16 cellular contexts compared by ENCODE assay signal in genomic region chr9:113546566-113546965, GRCh38.
DNase-seq lines count a peak whose midpoint lies in the region; ATAC-seq and TF ChIP-seq lines count a peak whose summit lies in the region.
"Had no signal": no experiment of that assay in that cellular context is flagged by ENCODE, and none has a peak within 500 bp of the region (broad histone marks: within the 10 kb centered on the region; RNA-seq: fewer than 3 reads in every experiment).

No MANE protein-coding gene starts in this region.

- H3K36me3 Mint-ChIP-seq in activated T-cell treated with anti-CD3 and anti-CD28 coated beads, Interleukin-2, amount 50 U/mL, for 72 hours (ENCODE audit: insufficient read depth in 2 of 2), result peaks cover 0 to 2% of the 10 kb centered on the region in 2 donors
- H3K36me3 Mint-ChIP-seq in activated naive CD8-positive, alpha-beta T cell treated with anti-CD3 and anti-CD28 coated beads for 36 hours, result peaks cover 59% of the 10 kb centered on the region

- H3K27me3 Mint-ChIP-seq in activated T-cell treated with anti-CD3 and anti-CD28 coated beads, Interleukin-2, amount 50 U/mL, for 72 hours (ENCODE audit: low read depth), result no peaks in the 10 kb centered on the region
- H3K27me3 Mint-ChIP-seq in activated naive CD8-positive, alpha-beta T cell treated with anti-CD3 and anti-CD28 coated beads for 36 hours, result no peaks in the 10 kb centered on the region
- H3K27me3 Mint-ChIP-seq: activated CD8-positive, alpha-beta memory T cell treated with anti-CD3 and anti-CD28 coated beads, Interleukin-2, amount 10 ng/mL, durations not matched to agents 7 days and 5 days had no signal

- no peak for DNase-seq in activated T-cell treated with anti-CD3 and anti-CD28 coated beads, Interleukin-2, amount 50 U/mL, for 72 hours
- no peak for DNase-seq in activated T-cell treated with anti-CD3 and anti-CD28 coated beads, Interleukin-2, amount 50 U/mL, for 1 hour
- no peak for DNase-seq in activated naive CD8-positive, alpha-beta T cell treated with anti-CD3 and anti-CD28 coated beads for 36 hours
- DNase-seq in left ventricle myocardium inferior (no peak), gastrocnemius medialis (no peak), NCI-H446 treated with DMSO at 0.1 percent for 48 hours (lab: John Stamatoyannopoulos, UW) (no peak)
- DNase-seq: activated CD4-positive, alpha-beta T cell treated with anti-CD3 and anti-CD28 coated beads for 1 hour; activated CD8-positive, alpha-beta memory T cell treated with anti-CD3 and anti-CD28 coated beads, Interleukin-2, amount 10 ng/mL, durations not matched to agents 7 days and 5 days; activated gamma-delta T cell treated with Interleukin-2 at 50 U/mL for 16 hours; aorta; IMR-90; NCI-H1436; NCI-H2171 treated with DMSO at 0.1 percent for 48 hours; NCI-H69 had no signal

- no peaks in the 10 kb centered on the region for H3K27me3 ChIP-seq in left ventricle myocardium inferior (ENCODE audit: low read depth)
- no peaks in the 10 kb centered on the region for H3K27me3 ChIP-seq in gastrocnemius medialis

- peaks cover 85% of the 10 kb centered on the region for H3K4me1 ChIP-seq in left ventricle myocardium inferior
- H3K4me1 ChIP-seq in gastrocnemius medialis, result peaks cover 40 to 46% of the 10 kb centered on the region in 2 donors

- intact Hi-C loops in left ventricle myocardium inferior (cut with micrococcal nuclease) (no loop called here), gastrocnemius medialis (cut with DNase I; ENCODE audit: low total_unique reads) (no loop called here)

- H3K27ac ChIP-seq in left ventricle myocardium inferior (replicated peaks), result peak overlapping the region; percentile 88
- peak overlapping the region in 3 of 4 donors; percentile 17 to 76 (median 35) for H3K27ac ChIP-seq in gastrocnemius medialis

- H3K27ac Mint-ChIP-seq in activated T-cell treated with anti-CD3 and anti-CD28 coated beads, Interleukin-2, amount 50 U/mL, for 72 hours, result peak overlapping the region; percentile 39
- peak overlapping the region; percentile 25 for H3K27ac Mint-ChIP-seq in activated naive CD8-positive, alpha-beta T cell treated with anti-CD3 and anti-CD28 coated beads for 36 hours
- H3K27ac Mint-ChIP-seq: activated CD8-positive, alpha-beta memory T cell treated with anti-CD3 and anti-CD28 coated beads, Interleukin-2, amount 10 ng/mL, durations not matched to agents 7 days and 5 days had no signal

- H3K4me1 Mint-ChIP-seq in activated T-cell treated with anti-CD3 and anti-CD28 coated beads, Interleukin-2, amount 50 U/mL, for 72 hours (ENCODE audit: low read depth), result peaks cover 34% of the 10 kb centered on the region
- H3K4me1 Mint-ChIP-seq in activated naive CD8-positive, alpha-beta T cell treated with anti-CD3 and anti-CD28 coated beads for 36 hours, result peaks cover 41% of the 10 kb centered on the region

- in situ Hi-C loops in gastrocnemius medialis (cut with MboI; ENCODE audit: low sequenced_read_pairs in 4 of 4), result no loop called here

- no peak for TF ChIP-seq POLR2A in gastrocnemius medialis (IDR thresholded peaks at IDR 0.05)

- no peak for ATAC-seq in activated T-cell treated with anti-CD3 and anti-CD28 coated beads, Interleukin-2, amount 50 U/mL, for 72 hours (replicated peaks in 1 of 2)
- ATAC-seq in gastrocnemius medialis (no peak), HG02571 (IDR thresholded peaks at IDR 0.05; ENCODE audit: unreplicated experiment) (no peak), GM21528 (IDR thresholded peaks at IDR 0.05; ENCODE audit: low FRiP score, unreplicated experiment) (no peak)
- ATAC-seq: activated CD8-positive, alpha-beta memory T cell treated with anti-CD3 and anti-CD28 coated beads, Interleukin-2, amount 10 ng/mL, durations not matched to agents 7 days and 5 days had no signal

- no peaks in the 10 kb centered on the region for H3K9me3 Mint-ChIP-seq in activated T-cell treated with anti-CD3 and anti-CD28 coated beads, Interleukin-2, amount 50 U/mL, for 72 hours
- no peaks in the 10 kb centered on the region for H3K9me3 Mint-ChIP-seq in activated naive CD8-positive, alpha-beta T cell treated with anti-CD3 and anti-CD28 coated beads for 36 hours

- no peak overlapping the region for H3K4me3 Mint-ChIP-seq in activated T-cell treated with anti-CD3 and anti-CD28 coated beads, Interleukin-2, amount 50 U/mL, for 72 hours
- H3K4me3 Mint-ChIP-seq in activated naive CD8-positive, alpha-beta T cell treated with anti-CD3 and anti-CD28 coated beads for 36 hours, result no peak overlapping the region
- H3K4me3 Mint-ChIP-seq: activated CD8-positive, alpha-beta memory T cell treated with anti-CD3 and anti-CD28 coated beads, Interleukin-2, amount 10 ng/mL, durations not matched to agents 7 days and 5 days had no signal

- H3K4me3 ChIP-seq in left ventricle myocardium inferior (no peak overlapping the region), gastrocnemius medialis (no peak overlapping the region)

- H3K36me3 ChIP-seq in left ventricle myocardium inferior, result peaks cover 20% of the 10 kb centered on the region
- H3K36me3 ChIP-seq in gastrocnemius medialis, result no peaks in the 10 kb centered on the region

- TF ChIP-seq CTCF in left ventricle myocardium inferior (IDR thresholded peaks at IDR 0.05; ENCODE audit: borderline replicate concordance) (no peak), gastrocnemius medialis (IDR thresholded peaks at IDR 0.05 in 4 of 5, conservative IDR thresholded peaks at IDR 0.05 in 1 of 5) (no peak)

- H3K9me3 ChIP-seq in left ventricle myocardium inferior (replicated peaks) (no peaks in the 10 kb centered on the region), gastrocnemius medialis (no peaks in the 10 kb centered on the region)
